1 cellular context compared by ENCODE assay signal in genomic region chr17:38351412-38352222, GRCh38.
TF ChIP-seq lines count a peak whose summit lies in the region.

Gene SOCS7 (plus strand): TSS chr17:38351844. CDS start chr17:38352053, 209 bp downstream.

TF ChIP-seq in SK-N-SH treated with all-trans-retinoic acid at 6 μM for 48 hours, 23 proteins besides CTCF, POLR2A, EP300 and RAD21 (continued from another document):
- TF ChIP-seq TOX (CRISPR knock-in tag; IDR thresholded peaks at IDR 0.05; ENCODE audit: borderline replicate concordance), result no peak
- TF ChIP-seq ZNF565 (CRISPR knock-in tag; conservative IDR thresholded peaks at IDR 0.05; ENCODE audit: low read depth), result no peak
